ENCODE assay signal across 9 cellular contexts in the genomic region with DNA sequence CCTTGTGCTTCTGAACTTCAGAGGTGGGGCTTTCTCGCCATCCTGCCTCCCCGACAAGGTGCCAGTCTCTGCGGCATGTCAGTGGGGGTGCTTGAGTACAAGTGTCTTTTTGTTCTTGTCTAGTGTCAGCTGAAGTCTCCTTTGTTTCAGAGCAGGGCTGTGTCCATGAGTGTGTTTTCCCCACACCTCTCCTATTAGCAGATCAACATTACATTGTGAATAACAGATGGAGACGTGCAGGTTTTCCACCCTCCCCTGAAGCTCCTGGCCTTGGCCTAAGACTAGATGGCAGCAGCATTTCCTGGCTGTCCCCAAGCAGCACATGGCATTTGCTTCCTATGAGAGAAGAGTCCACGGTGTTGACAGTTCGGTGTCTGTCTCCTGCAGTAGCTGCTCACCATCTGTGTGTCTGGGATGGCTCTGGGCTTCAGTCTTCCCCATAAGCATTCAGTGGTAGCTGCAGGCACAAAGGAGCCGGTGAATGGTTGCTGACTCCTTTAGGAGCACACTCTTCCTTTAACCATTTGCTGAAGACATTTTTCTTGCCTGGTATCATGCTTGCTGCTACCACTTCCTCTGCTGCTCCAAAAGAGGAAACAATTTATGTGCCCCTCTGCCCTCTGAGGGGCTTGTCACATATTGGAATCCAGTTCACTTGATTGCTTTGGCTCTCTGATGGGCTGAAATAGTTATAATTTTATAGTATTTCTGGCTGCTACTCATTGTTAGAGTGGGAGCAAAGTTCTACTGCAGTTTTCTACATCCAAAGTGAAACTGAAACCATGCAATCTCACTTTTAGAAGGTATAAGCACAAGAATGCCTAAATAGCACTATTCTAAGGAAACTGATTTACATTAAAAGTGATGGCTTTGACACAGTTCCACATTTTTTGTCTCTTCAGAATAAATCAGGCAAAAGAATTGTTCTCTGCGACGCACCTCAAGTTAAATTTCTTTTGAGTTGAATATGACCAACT.
DNase-seq lines count a peak whose midpoint lies in the region; ATAC-seq and TF ChIP-seq lines count a peak whose summit lies in the region.
"Had no signal": no experiment of that assay in that cellular context is flagged by ENCODE, and none has a peak within 500 bp of the region (broad histone marks: within the 10 kb centered on the region; RNA-seq: fewer than 3 reads in every experiment).

No MANE protein-coding gene starts in this region.

- TF ChIP-seq EP300 in upper lobe of left lung (IDR thresholded peaks at IDR 0.05), result no peak

- no peak for TF ChIP-seq POLR2A in upper lobe of left lung (IDR thresholded peaks at IDR 0.05)

- ATAC-seq in upper lobe of left lung (ENCODE audit: low FRiP score in 2 of 2), result no peak

- H3K36me3 Mint-ChIP-seq in activated T-cell treated with anti-CD3 and anti-CD28 coated beads, Interleukin-2, amount 50 U/mL, for 24 hours (ENCODE audit: low read depth), result no peaks in the 10 kb centered on the region

- H3K4me1 ChIP-seq in adipocyte (ENCODE audit: control insufficient read depth, insufficient read depth, low read length) (no peaks in the 10 kb centered on the region), upper lobe of left lung (peaks cover 0 to 8% (median 0%) of the 10 kb centered on the region in 4 donors)
- H3K4me1 ChIP-seq: BE2C had no signal

- no peaks in the 10 kb centered on the region for H3K9me3 Mint-ChIP-seq in activated T-cell treated with anti-CD3 and anti-CD28 coated beads, Interleukin-2, amount 50 U/mL, for 24 hours

- peak overlapping the region; percentile 65 for H3K9ac ChIP-seq in adipocyte (ENCODE audit: low read length)

- peaks cover 10% of the 10 kb centered on the region for H3K4me1 Mint-ChIP-seq in activated T-cell treated with anti-CD3 and anti-CD28 coated beads, Interleukin-2, amount 50 U/mL, for 24 hours (ENCODE audit: low read depth)

- H3K27ac Mint-ChIP-seq in activated T-cell treated with anti-CD3 and anti-CD28 coated beads, Interleukin-2, amount 50 U/mL, for 24 hours, result no peak overlapping the region

- 76 to 80% methylated on average over 9 of the region's 9 CpGs for WGBS in upper lobe of left lung, 2 donors

- H3K27me3 ChIP-seq in adipocyte (replicated peaks; ENCODE audit: control insufficient read depth, insufficient read depth, low read length), result no peaks in the 10 kb centered on the region
- H3K27me3 ChIP-seq in upper lobe of left lung, result no peaks in the 10 kb centered on the region
- H3K27me3 ChIP-seq: BE2C had no signal

- no peak for DNase-seq in activated T-cell treated with anti-CD3 and anti-CD28 coated beads, Interleukin-2, amount 50 U/mL, for 24 hours
- DNase-seq in activated T-cell treated with anti-CD3 and anti-CD28 coated beads, Interleukin-2, amount 50 U/mL, for 48 hours, result no peak
- DNase-seq in adipocyte (ENCODE audit: low read depth) (no peak), kidney tubule cell (ENCODE audit: low spot score) (peak; percentile 20), upper lobe of left lung (no peak), NCI-H1436 treated with DMSO at 0.1 percent for 48 hours (lab: John Stamatoyannopoulos, UW) (no peak), hepatic stellate cell (ENCODE audit: low spot score) (no peak), GM10266 (ENCODE audit: extremely low spot score) (no peak)
- DNase-seq: BE2C had no signal

- no peak overlapping the region for H3K27ac ChIP-seq in upper lobe of left lung

- no peak for TF ChIP-seq CTCF in upper lobe of left lung (IDR thresholded peaks at IDR 0.05)
- TF ChIP-seq CTCF in GM10266 (IDR thresholded peaks at IDR 0.05; ENCODE audit: control insufficient read depth, insufficient read depth, low read depth, missing control alignments), result no peak

- H3K4me3 Mint-ChIP-seq in activated T-cell treated with anti-CD3 and anti-CD28 coated beads, Interleukin-2, amount 50 U/mL, for 24 hours, result peak overlapping the region; percentile 39

- H3K4me3 ChIP-seq in adipocyte (ENCODE audit: low read length) (peak overlapping the region; percentile 76), upper lobe of left lung (peak overlapping the region in 3 of 4 donors; percentile 16 to 27 (median 16))

- H3K27me3 Mint-ChIP-seq in activated T-cell treated with anti-CD3 and anti-CD28 coated beads, Interleukin-2, amount 50 U/mL, for 24 hours, result no peaks in the 10 kb centered on the region

- H3K36me3 ChIP-seq in adipocyte (ENCODE audit: control insufficient read depth, insufficient read depth, low read length, severe bottlenecking) (no peaks in the 10 kb centered on the region), upper lobe of left lung (no peaks in the 10 kb centered on the region)
- H3K36me3 ChIP-seq: BE2C had no signal

- H3K9me3 ChIP-seq in adipocyte (ENCODE audit: control insufficient read depth, low read length), result no peaks in the 10 kb centered on the region
- H3K9me3 ChIP-seq in upper lobe of left lung, result no peaks in the 10 kb centered on the region
- H3K9me3 ChIP-seq: BE2C had no signal
